ENCODE assay signal across 1 cellular context in the genomic region with DNA sequence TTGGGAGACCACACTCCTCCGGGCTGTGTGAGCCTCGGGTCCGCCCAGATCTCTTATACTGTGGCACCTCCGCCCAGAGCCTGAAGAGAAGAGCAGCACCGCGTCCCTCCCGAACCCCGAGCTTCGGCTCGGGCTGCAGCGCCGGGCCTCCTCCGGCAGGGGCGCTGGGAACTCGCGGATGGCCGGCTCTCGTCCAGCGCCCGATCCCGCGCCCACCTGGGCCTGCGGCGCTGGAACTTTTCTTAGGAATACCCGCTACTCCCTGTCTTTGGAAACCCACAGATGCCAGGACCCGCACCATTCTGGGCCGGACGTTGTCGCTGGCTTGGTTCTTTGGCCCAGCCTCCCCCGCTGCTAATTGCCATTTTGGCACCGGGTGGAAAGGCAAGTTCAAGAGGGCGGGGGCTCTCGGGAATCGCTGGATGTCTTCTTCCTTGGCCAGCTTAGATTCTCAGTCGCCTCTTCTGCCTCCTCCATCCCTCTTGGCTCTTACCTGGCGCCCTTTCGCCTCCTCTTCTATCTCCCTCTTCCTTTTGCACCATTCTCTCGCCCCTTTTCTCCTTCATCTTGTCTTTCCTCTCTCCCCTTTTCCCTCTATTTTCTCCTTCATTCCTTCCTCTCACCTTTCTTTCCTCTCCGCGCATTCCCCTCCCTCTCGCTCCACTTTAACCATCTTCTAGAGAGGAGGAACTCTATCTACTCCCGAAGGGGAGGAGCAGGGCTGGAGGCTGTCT.
TF ChIP-seq lines count a peak whose summit lies in the region.

No MANE protein-coding gene starts in this region.

TF ChIP-seq in H1, 55 proteins besides CTCF, POLR2A, EP300 and RAD21 (continued from another document):
- TF ChIP-seq ASH2L (IDR thresholded peaks at IDR 0.05; ENCODE audit: low read length), result peak; percentile 39
- no peak for TF ChIP-seq GTF2F1 (IDR thresholded peaks at IDR 0.05; ENCODE audit: borderline replicate concordance, low read depth, low read length)
